ENCODE assay signal across 8 cellular contexts in genomic region chr5:6379246-6379645, GRCh38. TPM values are rescaled to one million over a fixed set of nuclear protein-coding genes. Genes with fewer than 3 reads are reported as not detected.
A peak's percentile ranks its signal among the peaks of the same experiment; 100 is the strongest.
DNase-seq lines count a peak whose midpoint lies in the region; ATAC-seq lines count a peak whose summit lies in the region.

No MANE protein-coding gene starts in this region.

- peaks cover 0 to 3% of the 10 kb centered on the region in 2 donors for H3K9me3 ChIP-seq in muscle layer of duodenum (ENCODE audit: control insufficient read depth in 1 of 2, low read length in 2 of 2)

- H3K36me3 Mint-ChIP-seq in stimulated activated naive CD8-positive, alpha-beta T cell treated with anti-CD3 and anti-CD28 coated beads, Interleukin-15, Interleukin-2, amounts not matched to agents 100 ng/mL and 50 ng/mL, for 24 hours (ENCODE audit: low read depth), result peaks cover 36% of the 10 kb centered on the region
- H3K36me3 Mint-ChIP-seq in activated naive CD8-positive, alpha-beta T cell treated with anti-CD3 and anti-CD28 coated beads for 36 hours, result peaks cover 29% of the 10 kb centered on the region

- H3K4me1 Mint-ChIP-seq in stimulated activated naive CD8-positive, alpha-beta T cell treated with anti-CD3 and anti-CD28 coated beads, Interleukin-15, Interleukin-2, amounts not matched to agents 100 ng/mL and 50 ng/mL, for 24 hours (ENCODE audit: low read depth), result peaks cover 37% of the 10 kb centered on the region
- peaks cover 29% of the 10 kb centered on the region for H3K4me1 Mint-ChIP-seq in activated naive CD8-positive, alpha-beta T cell treated with anti-CD3 and anti-CD28 coated beads for 36 hours

- peak overlapping the region; percentile 98 for H3K27ac Mint-ChIP-seq in stimulated activated naive CD8-positive, alpha-beta T cell treated with anti-CD3 and anti-CD28 coated beads, Interleukin-15, Interleukin-2, amounts not matched to agents 100 ng/mL and 50 ng/mL, for 24 hours
- peak overlapping the region; percentile 95 for H3K27ac Mint-ChIP-seq in activated naive CD8-positive, alpha-beta T cell treated with anti-CD3 and anti-CD28 coated beads for 36 hours

- peaks cover 14 to 23% of the 10 kb centered on the region in 2 donors for H3K36me3 ChIP-seq in muscle layer of duodenum (ENCODE audit: control insufficient read depth in 1 of 2, insufficient read depth in 2 of 2, low read length in 2 of 2)

- peak overlapping the region; percentile 85 to 98 for H3K4me3 ChIP-seq in muscle layer of duodenum (ENCODE audit: low read depth in 1 of 2, low read length in 2 of 2)

- H3K4me1 ChIP-seq in muscle layer of duodenum (ENCODE audit: control insufficient read depth in 1 of 2, insufficient read depth in 2 of 2, low read length in 2 of 2), result peaks cover 8 to 23% of the 10 kb centered on the region in 2 donors

- no peak for DNase-seq in stimulated activated naive CD8-positive, alpha-beta T cell treated with anti-CD3 and anti-CD28 coated beads, Interleukin-15, Interleukin-2, amounts not matched to agents 100 U/mL and 50 U/mL, for 24 hours
- DNase-seq in activated naive CD8-positive, alpha-beta T cell treated with anti-CD3 and anti-CD28 coated beads for 36 hours, result no peak
- no peak for DNase-seq in effector CD4-positive, alpha-beta T cell
- no peak for DNase-seq in stimulated activated CD8-positive, alpha-beta memory T cell treated with anti-CD3 and anti-CD28 coated beads, Interleukin-4, amount 100 ng/mL, for 48 hours
- no peak for DNase-seq in NCI-H146 (lab: John Stamatoyannopoulos, UW)

- H3K27me3 Mint-ChIP-seq in stimulated activated naive CD8-positive, alpha-beta T cell treated with anti-CD3 and anti-CD28 coated beads, Interleukin-15, Interleukin-2, amounts not matched to agents 100 ng/mL and 50 ng/mL, for 24 hours, result no peaks in the 10 kb centered on the region
- H3K27me3 Mint-ChIP-seq in activated naive CD8-positive, alpha-beta T cell treated with anti-CD3 and anti-CD28 coated beads for 36 hours, result peaks cover 6% of the 10 kb centered on the region

- H3K27ac ChIP-seq in muscle layer of duodenum (ENCODE audit: low read length), result peak overlapping the region; percentile 40

- ATAC-seq in stimulated activated naive CD8-positive, alpha-beta T cell treated with anti-CD3 and anti-CD28 coated beads, Interleukin-15, Interleukin-2, amounts not matched to agents 100 U/mL and 50 U/mL, for 24 hours, result no peak
- ATAC-seq in GM21381 (IDR thresholded peaks at IDR 0.05; ENCODE audit: unreplicated experiment), result no peak

- no peaks in the 10 kb centered on the region for H3K9me3 Mint-ChIP-seq in stimulated activated naive CD8-positive, alpha-beta T cell treated with anti-CD3 and anti-CD28 coated beads, Interleukin-15, Interleukin-2, amounts not matched to agents 100 ng/mL and 50 ng/mL, for 24 hours
- H3K9me3 Mint-ChIP-seq in activated naive CD8-positive, alpha-beta T cell treated with anti-CD3 and anti-CD28 coated beads for 36 hours, result no peaks in the 10 kb centered on the region

- H3K27me3 ChIP-seq in muscle layer of duodenum (ENCODE audit: low read depth, low read length), result no peaks in the 10 kb centered on the region

- peak overlapping the region; percentile 99 for H3K4me3 Mint-ChIP-seq in stimulated activated naive CD8-positive, alpha-beta T cell treated with anti-CD3 and anti-CD28 coated beads, Interleukin-15, Interleukin-2, amounts not matched to agents 100 ng/mL and 50 ng/mL, for 24 hours
- H3K4me3 Mint-ChIP-seq in activated naive CD8-positive, alpha-beta T cell treated with anti-CD3 and anti-CD28 coated beads for 36 hours, result peak overlapping the region; percentile 96

RNA-seq across cellular contexts. Expression of gene MED10, which starts 0.9 kb away (rescaled TPM):
- total RNA-seq in activated naive CD8-positive, alpha-beta T cell treated with anti-CD3 and anti-CD28 coated beads for 36 hours, result 10 to 100 TPM; 57.1 to 59.1 TPM
